Comparison of ENCODE assay signal across 11 cellular contexts in genomic region chr2:42342795-42343241, GRCh38. TPM values are rescaled to one million over a fixed set of nuclear protein-coding genes. Genes with fewer than 3 reads are reported as not detected.
DNase-seq lines count a peak whose midpoint lies in the region; ATAC-seq, FAIRE-seq and TF ChIP-seq lines count a peak whose summit lies in the region.
"Had no signal": no experiment of that assay in that cellular context is flagged by ENCODE, and none has a peak within 500 bp of the region (broad histone marks: within the 10 kb centered on the region; RNA-seq: fewer than 3 reads in every experiment).

No MANE protein-coding gene starts in this region.

- H3K27ac ChIP-seq in IMR-90 (ENCODE audit: insufficient read depth, low read length) (peak overlapping the region; percentile 62), endothelial cell of umbilical vein (ENCODE audit: insufficient read depth, low read depth, low read length) (peak overlapping the region; percentile 10), gastrocnemius medialis (peak overlapping the region; percentile 57 to 75 (median 68)), Peyer's patch (peak overlapping the region in 1 of 4 donors; percentile 38)

- H4K8ac ChIP-seq in IMR-90 (ENCODE audit: low read depth in 2 of 2, low read length in 2 of 2), result peak overlapping the region in 1 of 2 experiments; percentile 73; a peak in 1 of 4 replicates

- dilution Hi-C loops in IMR-90 (cut with HindIII; ENCODE audit: low sequenced_read_pairs, unreplicated experiment), result no loop called here
- dilution Hi-C loops in endothelial cell of umbilical vein (cut with MboI; ENCODE audit: extremely low pct_ligation_motif_present, low sequenced_read_pairs), result no loop called here

- CTCF ChIA-PET in IMR-90 (lab: Yijun Ruan, JAX), result interaction anchor here (1.1 to 1.4 kb wide), 2 partner anchors 11 to 14 kb away, joined by 3 read pairs; no protein-coding TSS in a partner anchor
- CTCF ChIA-PET in endothelial cell of umbilical vein (lab: Charles Lee), result interaction anchor here (1.2 to 2.5 kb wide), 2 partner anchors 14 to 248 kb away, joined by 10 to 12 read pairs; no protein-coding TSS in a partner anchor

- H3K4me3 ChIP-seq in IMR-90 (ENCODE audit: insufficient read depth, low read depth, low read length) (no peak overlapping the region), endothelial cell of umbilical vein (replicated peaks in 1 of 3; ENCODE audit: insufficient read depth in 1 of 3, low read depth in 1 of 3, low read length in 3 of 3) (no peak overlapping the region), gastrocnemius medialis (no peak overlapping the region), Peyer's patch (no peak overlapping the region)
- H3K4me3 ChIP-seq: GM12878 had no signal

- TF ChIP-seq RAD21 in IMR-90 (IDR thresholded peaks at IDR 0.05; ENCODE audit: low read length), result no peak

- H3K79me1 ChIP-seq in IMR-90 (ENCODE audit: low read depth in 1 of 2, low read length in 2 of 2), result peaks cover 29 to 71% of the 10 kb centered on the region in 2 experiments

- H3K27me3 ChIP-seq in IMR-90 (ENCODE audit: control insufficient read depth, insufficient read depth, low read length), result no peaks in the 10 kb centered on the region
- no peaks in the 10 kb centered on the region for H3K27me3 ChIP-seq in endothelial cell of umbilical vein (ENCODE audit: control insufficient read depth in 2 of 2, insufficient read depth in 2 of 2, low read length in 2 of 2)
- no peaks in the 10 kb centered on the region for H3K27me3 ChIP-seq in gastrocnemius medialis
- H3K27me3 ChIP-seq in Peyer's patch, result no peaks in the 10 kb centered on the region

- peaks cover 6% of the 10 kb centered on the region for H3K79me2 ChIP-seq in endothelial cell of umbilical vein (ENCODE audit: control insufficient read depth, insufficient read depth, low read length)

- peak overlapping the region; percentile 62 for H3K14ac ChIP-seq in IMR-90 (replicated peaks; ENCODE audit: low read depth, low read length)

- intact Hi-C loops in IMR-90 (cut with micrococcal nuclease), result no loop called here
- intact Hi-C loops in endothelial cell of umbilical vein (cut with micrococcal nuclease), result no loop called here
- intact Hi-C loops in gastrocnemius medialis (cut with DNase I; ENCODE audit: low total_unique reads), result no loop called here

- TF ChIP-seq POLR2A in IMR-90 (IDR thresholded peaks at IDR 0.05; ENCODE audit: low read depth, low read length) (no peak), endothelial cell of umbilical vein (IDR thresholded peaks at IDR 0.05; ENCODE audit: low read depth, low read length) (no peak), gastrocnemius medialis (IDR thresholded peaks at IDR 0.05) (no peak), Peyer's patch (IDR thresholded peaks at IDR 0.05) (no peak)

- ATAC-seq in GM18511 (IDR thresholded peaks at IDR 0.05; ENCODE audit: unreplicated experiment), result peak; percentile 27
- no peak; the same call in 1 of the 2 replicates for ATAC-seq in IMR-90 (ENCODE audit: low read depth)
- ATAC-seq in gastrocnemius medialis, result peak; percentile 5 to 14
- no peak for ATAC-seq in HG03135 (IDR thresholded peaks at IDR 0.05; ENCODE audit: unreplicated experiment)

- in situ Hi-C loops in IMR-90 (cut with MboI; ENCODE audit: low sequenced_read_pairs) (no loop called here), gastrocnemius medialis (cut with MboI; ENCODE audit: low sequenced_read_pairs in 4 of 4) (no loop called here), GM13976 (cut with MboI; ENCODE audit: low sequenced_read_pairs, unreplicated experiment) (no loop called here)

- peak overlapping the region; percentile 29 for H2BK5ac ChIP-seq in IMR-90 (ENCODE audit: low read depth, low read length, poor library complexity, severe bottlenecking)

- H3K18ac ChIP-seq in IMR-90 (ENCODE audit: low read depth, low read length), result peak overlapping the region; percentile 13; the same call in 1 of the 2 replicates

- no peak for DNase-seq in IMR-90
- no peak for DNase-seq in endothelial cell of umbilical vein (ENCODE audit: low read depth, low spot score)
- no peak for DNase-seq in gastrocnemius medialis
- DNase-seq in inferior parietal cortex (ENCODE audit: extremely low spot score), result no peak
- DNase-seq in GM13976 (ENCODE audit: low spot score), result no peak
- DNase-seq in Peyer's patch, result no peak
- DNase-seq: NCI-H187; stimulated activated CD4-positive, alpha-beta T cell treated with anti-CD3 and anti-CD28 coated beads, Interleukin-4, amount 100 ng/mL, for 1 hour had no signal

- H2BK20ac ChIP-seq in IMR-90 (ENCODE audit: low read depth, low read length), result peak overlapping the region; percentile 62

- peak overlapping the region; percentile 85 for H3K4ac ChIP-seq in IMR-90 (ENCODE audit: low read depth, low read length)

- FAIRE-seq in endothelial cell of umbilical vein (lab: Jason Lieb, UNC), result no peak
- FAIRE-seq: GM12878 had no signal

- H3K56ac ChIP-seq in IMR-90 (ENCODE audit: extremely low read depth, insufficient read depth, low read length), result no peak overlapping the region

- peak overlapping the region; percentile 61 for H2AK9ac ChIP-seq in IMR-90 (replicated peaks; ENCODE audit: low read depth, low read length, poor library complexity)

- H3K23ac ChIP-seq in IMR-90 (ENCODE audit: low read depth, low read length), result peak overlapping the region; percentile 50

- peak overlapping the region; percentile 29 for H2AFZ ChIP-seq in IMR-90 (replicated peaks; ENCODE audit: low read length, poor library complexity)
- H2AFZ ChIP-seq in endothelial cell of umbilical vein (ENCODE audit: low read depth, low read length), result no peak overlapping the region

- H3K4me2 ChIP-seq in IMR-90 (ENCODE audit: low read depth, low read length) (no peak overlapping the region), endothelial cell of umbilical vein (ENCODE audit: insufficient read depth, low read length) (no peak overlapping the region)

- H4K20me1 ChIP-seq in IMR-90 (ENCODE audit: insufficient read depth, low read length) (peaks cover 6% of the 10 kb centered on the region), endothelial cell of umbilical vein (replicated peaks; ENCODE audit: control insufficient read depth, extremely low read depth, insufficient read depth, low read length) (no peaks in the 10 kb centered on the region)

- H4K5ac ChIP-seq in IMR-90 (ENCODE audit: low read depth, low read length), result peak overlapping the region; percentile 18; the same call in 1 of the 2 replicates

- H3K9me3 ChIP-seq in IMR-90 (ENCODE audit: control insufficient read depth, insufficient read depth, low read length) (no peaks in the 10 kb centered on the region), endothelial cell of umbilical vein (replicated peaks; ENCODE audit: control insufficient read depth, insufficient read depth, low read length) (no peaks in the 10 kb centered on the region), gastrocnemius medialis (no peaks in the 10 kb centered on the region), Peyer's patch (no peaks in the 10 kb centered on the region)

- H3K36me3 ChIP-seq in IMR-90 (ENCODE audit: control insufficient read depth, insufficient read depth, low read length) (peaks cover 31% of the 10 kb centered on the region), endothelial cell of umbilical vein (ENCODE audit: control insufficient read depth in 2 of 2, extremely low read depth in 1 of 2, insufficient read depth in 2 of 2, low read length in 2 of 2) (peaks cover 2 to 5% of the 10 kb centered on the region in 2 experiments), gastrocnemius medialis (no peaks in the 10 kb centered on the region), Peyer's patch (peaks cover 0 to 48% (median 0%) of the 10 kb centered on the region in 3 donors)

- H2BK15ac ChIP-seq in IMR-90 (ENCODE audit: low read depth, low read length), result peak overlapping the region; percentile 36; the same call in 1 of the 3 replicates

- peak overlapping the region; percentile 91; the same call in 1 of the 2 replicates for H2AK5ac ChIP-seq in IMR-90 (ENCODE audit: low read depth, low read length)

- POLR2A ChIA-PET in IMR-90 (lab: Charles Lee; ENCODE audit: unreplicated experiment) (no interaction called here), endothelial cell of umbilical vein (lab: Charles Lee) (no interaction called here)

- H4K91ac ChIP-seq in IMR-90 (ENCODE audit: insufficient read depth, low read depth, low read length), result peak overlapping the region; percentile 41

- BruUV-seq in IMR-90 (replicated peaks; lab: Mats Ljungman, UMichigan) (no TSS peak), endothelial cell of umbilical vein (replicated peaks; lab: Mats Ljungman, UMichigan) (no TSS peak)

- 83% methylated on average over 2 of the region's 11 CpGs; no CpG with 5 or more reads in 1 of the 2 experiments for WGBS in IMR-90 (ENCODE audit: extremely low coverage in 2 of 2, insufficient read length in 1 of 2), 2 experiments

- H3K9me1 ChIP-seq in IMR-90 (ENCODE audit: insufficient read depth, low read length), result peaks cover 34% of the 10 kb centered on the region
- H3K9me1 ChIP-seq in endothelial cell of umbilical vein (replicated peaks; ENCODE audit: control insufficient read depth, extremely low read depth, insufficient read depth, low read length), result no peaks in the 10 kb centered on the region

- H3K4me1 ChIP-seq in IMR-90 (ENCODE audit: control insufficient read depth, insufficient read depth, low read length) (peaks cover 15% of the 10 kb centered on the region), endothelial cell of umbilical vein (ENCODE audit: control insufficient read depth, extremely low read depth, insufficient read depth, low read length) (peaks cover 17% of the 10 kb centered on the region), gastrocnemius medialis (peaks cover 13 to 19% of the 10 kb centered on the region in 2 donors), Peyer's patch (peaks cover 0 to 12% (median 0%) of the 10 kb centered on the region in 4 donors)

- no peak for TF ChIP-seq CTCF in IMR-90 (conservative IDR thresholded peaks at IDR 0.05; ENCODE audit: low read depth, low read length)
- TF ChIP-seq CTCF in endothelial cell of umbilical vein (IDR thresholded peaks at IDR 0.05; ENCODE audit: extremely low read depth in 1 of 2, insufficient read depth in 1 of 2, low read depth in 1 of 2, low read length in 2 of 2), result no peak
- TF ChIP-seq CTCF in gastrocnemius medialis (IDR thresholded peaks at IDR 0.05 in 4 of 5, conservative IDR thresholded peaks at IDR 0.05 in 1 of 5), result no peak
- TF ChIP-seq CTCF in GM13976 (IDR thresholded peaks at IDR 0.05; ENCODE audit: borderline replicate concordance, control extremely low read depth, extremely low read depth, insufficient read depth, missing control alignments), result no peak
- no peak for TF ChIP-seq CTCF in Peyer's patch (IDR thresholded peaks at IDR 0.05)

- peak overlapping the region; percentile 52; the same call in 1 of the 2 replicates for H2BK120ac ChIP-seq in IMR-90 (ENCODE audit: low read depth, low read length)

- H3K9ac ChIP-seq in IMR-90 (ENCODE audit: low read depth, low read length) (no peak overlapping the region), endothelial cell of umbilical vein (replicated peaks; ENCODE audit: extremely low read depth, insufficient read depth, low read length) (no peak overlapping the region)

RNA-seq across cellular contexts. Expression of gene COX7A2L, which starts 18.2 kb away (rescaled TPM):
- total RNA-seq in IMR-90 (2012; rRNA removed), result 123 and 192 TPM in 2 replicates
- polyA plus RNA-seq in IMR-90 (2012; rRNA removed), result 97.5 and 132 TPM in 2 replicates
- 77.9 and 131 TPM in 2 replicates for polyA plus RNA-seq in IMR-90 (2012; cell fraction: cytosol; rRNA removed)
- 18.4 and 53.3 TPM in 2 replicates for polyA plus RNA-seq in IMR-90 (2012; cell fraction: nucleus; rRNA removed; ENCODE audit: low replicate concordance)
- total RNA-seq in endothelial cell of umbilical vein, result 94.2 and 101 TPM in 2 replicates
- polyA plus RNA-seq in endothelial cell of umbilical vein, result 86.6 and 119 TPM in 2 replicates
- polyA plus RNA-seq in endothelial cell of umbilical vein (2011; cell fraction: cytosol; rRNA removed), result 117 and 146 TPM in 2 replicates
- 40.6 and 50.7 TPM in 2 replicates for polyA plus RNA-seq in endothelial cell of umbilical vein (2011; cell fraction: nucleus; rRNA removed)
- 143 and 177 TPM in 2 replicates for polyA plus RNA-seq in endothelial cell of umbilical vein (2012)
- 57.2 and 60.5 TPM in 2 replicates for polyA minus RNA-seq in endothelial cell of umbilical vein
- polyA minus RNA-seq in endothelial cell of umbilical vein (2011; cell fraction: cytosol; rRNA and poly(A)+ RNA removed), result 34.2 TPM
- 17.2 and 25.3 TPM in 2 replicates for polyA minus RNA-seq in endothelial cell of umbilical vein (2011; cell fraction: nucleus; rRNA and poly(A)+ RNA removed)
- total RNA-seq in gastrocnemius medialis, result 10 to 100 TPM; 69.8 to 94.7 (median 89.1) TPM
- 100 to 1,000 TPM in 2 of 4 donors, 10 to 100 TPM in 2; 77.3 to 143 (median 101) TPM for total RNA-seq in Peyer's patch

Comparison
In these comparisons a context has a peak if more than half of its experiments do, and no peak if none do; other contexts are left out.
1. ATAC-seq: peak in GM18511 (single experiment) and gastrocnemius medialis (2 of 2); none in IMR-90 (single experiment) and HG03135 (single experiment).